ENCODE assay signal across 2 cellular contexts in the genomic region with DNA sequence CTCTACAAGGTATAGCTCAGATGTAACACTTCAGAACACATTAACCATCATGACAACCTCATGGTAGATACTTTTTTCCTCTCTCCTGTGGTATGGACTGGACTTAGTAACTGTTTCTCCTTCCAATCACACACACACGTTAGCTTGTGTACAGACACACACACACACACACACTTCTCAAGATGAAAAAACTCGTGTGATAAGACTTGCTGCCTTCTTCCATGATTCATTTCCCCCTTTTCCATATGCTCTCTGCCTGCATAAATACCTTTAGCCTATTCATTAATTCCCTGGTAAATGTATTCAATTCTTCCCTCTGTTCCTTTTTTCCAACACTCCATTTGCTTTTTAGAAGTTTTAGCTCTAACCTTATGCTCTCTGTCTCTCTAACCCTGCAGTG.
A peak's percentile ranks its signal among the peaks of the same experiment; 100 is the strongest.
TF ChIP-seq lines count a peak whose summit lies in the region.

No MANE protein-coding gene starts in this region.

TF ChIP-seq in IMR-90, 13 proteins besides CTCF, POLR2A, EP300 and RAD21:
- TF ChIP-seq, protein P1, sequence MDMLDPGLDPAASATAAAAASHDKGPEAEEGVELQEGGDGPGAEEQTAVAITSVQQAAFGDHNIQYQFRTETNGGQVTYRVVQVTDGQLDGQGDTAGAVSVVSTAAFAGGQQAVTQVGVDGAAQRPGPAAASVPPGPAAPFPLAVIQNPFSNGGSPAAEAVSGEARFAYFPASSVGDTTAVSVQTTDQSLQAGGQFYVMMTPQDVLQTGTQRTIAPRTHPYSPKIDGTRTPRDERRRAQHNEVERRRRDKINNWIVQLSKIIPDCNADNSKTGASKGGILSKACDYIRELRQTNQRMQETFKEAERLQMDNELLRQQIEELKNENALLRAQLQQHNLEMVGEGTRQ (IDR thresholded peaks at IDR 0.05; ENCODE audit: low read depth, low read length) = no peak
- TF ChIP-seq, protein P2, sequence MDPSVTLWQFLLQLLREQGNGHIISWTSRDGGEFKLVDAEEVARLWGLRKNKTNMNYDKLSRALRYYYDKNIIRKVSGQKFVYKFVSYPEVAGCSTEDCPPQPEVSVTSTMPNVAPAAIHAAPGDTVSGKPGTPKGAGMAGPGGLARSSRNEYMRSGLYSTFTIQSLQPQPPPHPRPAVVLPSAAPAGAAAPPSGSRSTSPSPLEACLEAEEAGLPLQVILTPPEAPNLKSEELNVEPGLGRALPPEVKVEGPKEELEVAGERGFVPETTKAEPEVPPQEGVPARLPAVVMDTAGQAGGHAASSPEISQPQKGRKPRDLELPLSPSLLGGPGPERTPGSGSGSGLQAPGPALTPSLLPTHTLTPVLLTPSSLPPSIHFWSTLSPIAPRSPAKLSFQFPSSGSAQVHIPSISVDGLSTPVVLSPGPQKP (IDR thresholded peaks at IDR 0.05; ENCODE audit: borderline replicate concordance, low read depth, low read length) = no peak
- TF ChIP-seq MAZ (IDR thresholded peaks at IDR 0.05; ENCODE audit: borderline replicate concordance, low read depth, low read length) (no peak), BHLHE40 (IDR thresholded peaks at IDR 0.05; ENCODE audit: low read depth, low read length) (no peak), NFE2L2 (IDR thresholded peaks at IDR 0.05; ENCODE audit: low read depth, low read length) (no peak), RFX5 (IDR thresholded peaks at IDR 0.05; ENCODE audit: low read depth, low read length) (no peak), RCOR1 (IDR thresholded peaks at IDR 0.05; ENCODE audit: insufficient replicate concordance, low read length) (no peak), CHD1 (IDR thresholded peaks at IDR 0.05; ENCODE audit: low read depth, low read length) (no peak), SMC3 (IDR thresholded peaks at IDR 0.05; ENCODE audit: low read depth, low read length) (no peak)

TF ChIP-seq in endothelial cell of umbilical vein, 7 proteins besides CTCF, POLR2A, EP300 and RAD21:
- TF ChIP-seq, protein P3, sequence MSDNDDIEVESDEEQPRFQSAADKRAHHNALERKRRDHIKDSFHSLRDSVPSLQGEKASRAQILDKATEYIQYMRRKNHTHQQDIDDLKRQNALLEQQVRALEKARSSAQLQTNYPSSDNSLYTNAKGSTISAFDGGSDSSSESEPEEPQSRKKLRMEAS (IDR thresholded peaks at IDR 0.05; ENCODE audit: insufficient read depth, insufficient read length) = no peak
- peak; percentile 27 for TF ChIP-seq FOS (IDR thresholded peaks at IDR 0.05; ENCODE audit: borderline replicate concordance, insufficient read depth, low read length)
